Comparison of ENCODE assay signal across 8 cellular contexts in genomic region chr1:27489973-27490741, GRCh38. TPM values are rescaled to one million over a fixed set of nuclear protein-coding genes. Genes with fewer than 3 reads are reported as not detected.
DNase-seq lines count a peak whose midpoint lies in the region; ATAC-seq and TF ChIP-seq lines count a peak whose summit lies in the region.

TSS of gene WASF2 (minus strand) at chr1:27490167. CDS start at chr1:27428890, 61,277 bp downstream.

- peak within 1 kb of the TSS; percentile 100 for H3K27ac Mint-ChIP-seq in GM23338
- H3K27ac Mint-ChIP-seq in naive B cell, result peak within 1 kb of the TSS; percentile 96 to 99 (median 99)
- H3K27ac Mint-ChIP-seq in stimulated activated memory B cell treated with anti-CD40 and anti-IgM and Interleukin-4, amounts not matched to agents 10 μg/mL and 1 μg/mL and 100 μg/mL, for 72 hours, result peak within 1 kb of the TSS; percentile 100

- H3F3A ChIP-seq in DOHH2 (ENCODE audit: control insufficient read depth, insufficient read depth) (peaks cover 25% of the 10 kb centered on the region), GM23338 (replicated peaks; ENCODE audit: low read depth) (peaks cover 10% of the 10 kb centered on the region)

- H3K27me3 Mint-ChIP-seq in GM23338 (ENCODE audit: insufficient read depth, low read depth, poor library complexity) (peaks cover 10% of the 10 kb centered on the region), naive B cell (no peaks in the 10 kb centered on the region)
- H3K27me3 Mint-ChIP-seq in stimulated activated memory B cell treated with anti-CD40 and anti-IgM and Interleukin-4, amounts not matched to agents 10 μg/mL and 1 μg/mL and 100 μg/mL, for 72 hours, result no peaks in the 10 kb centered on the region

- H3K9me2 ChIP-seq in DOHH2 (replicated peaks; ENCODE audit: control insufficient read depth, low read length) (no peaks in the 10 kb centered on the region), GM23338 (ENCODE audit: insufficient read depth) (no peaks in the 10 kb centered on the region)

- TF ChIP-seq CTCF in DOHH2 (IDR thresholded peaks at IDR 0.05; ENCODE audit: low read depth, low read length, poor library complexity, severe bottlenecking), result no peak
- no peak for TF ChIP-seq CTCF in GM23338 (conservative IDR thresholded peaks at IDR 0.05; ENCODE audit: low read depth in 2 of 2)

- DNase-seq in GM23338 (ENCODE audit: low spot score) (peak; percentile 98), LHCN-M2 (ENCODE audit: low read depth) (peak; percentile 97), RPMI8226 (peak; percentile 99), fibroblast of gingiva (ENCODE audit: low read depth) (peak; percentile 95), naive B cell (peak; percentile 98)
- peak; percentile 91 to 93 for DNase-seq in activated T-helper 1 cell treated with anti-CD3 and anti-CD28 coated beads, Interleukin-2, amount 50 U/mL, for 16 hours (ENCODE audit: low read depth in 1 of 2, low spot score in 1 of 2)

- H4K20me1 ChIP-seq in DOHH2 (ENCODE audit: control insufficient read depth, insufficient read depth, low read depth, low read length) (0 out of 2 replicates have a peak, but pooled peaks cover 8% of the 10 kb centered on the region), GM23338 (replicated peaks; ENCODE audit: insufficient read depth) (0 out of 2 replicates have a peak, but pooled peaks cover 4% of the 10 kb centered on the region)

- H3K79me2 ChIP-seq in DOHH2 (ENCODE audit: control insufficient read depth, low read length), result peaks cover 44% of the 10 kb centered on the region
- peaks cover 43% of the 10 kb centered on the region for H3K79me2 ChIP-seq in GM23338 (replicated peaks; ENCODE audit: insufficient read depth)

- peak; percentile 93 for ATAC-seq in GM23338
- ATAC-seq in naive B cell (ENCODE audit: low read depth in 2 of 2), result peak; percentile 80 to 82
- ATAC-seq in stimulated activated memory B cell treated with anti-CD40 and anti-IgM and Interleukin-4, amounts not matched to agents 10 μg/mL and 1 μg/mL and 100 μg/mL, for 72 hours, result peak; percentile 97

- H3K27ac ChIP-seq in DOHH2 (ENCODE audit: low read depth, low read length) (peak within 1 kb of the TSS; percentile 82), GM23338 (ENCODE audit: low read depth) (peak within 1 kb of the TSS; percentile 91)

- no peaks in the 10 kb centered on the region for H3K27me3 ChIP-seq in DOHH2 (ENCODE audit: control insufficient read depth, low read length)
- H3K27me3 ChIP-seq in GM23338 (ENCODE audit: insufficient read depth), result no peaks in the 10 kb centered on the region

- H3K9me3 Mint-ChIP-seq in GM23338 (no peaks in the 10 kb centered on the region), naive B cell (peaks cover 0 to 4% (median 0%) of the 10 kb centered on the region in 7 donors)
- no peaks in the 10 kb centered on the region for H3K9me3 Mint-ChIP-seq in stimulated activated memory B cell treated with anti-CD40 and anti-IgM and Interleukin-4, amounts not matched to agents 10 μg/mL and 1 μg/mL and 100 μg/mL, for 72 hours

- H3K36me3 ChIP-seq in DOHH2 (ENCODE audit: control insufficient read depth, low read length) (peaks cover 13% of the 10 kb centered on the region), GM23338 (ENCODE audit: insufficient read depth) (no peaks in the 10 kb centered on the region)

- peaks cover 36% of the 10 kb centered on the region for H3K4me1 Mint-ChIP-seq in GM23338
- peaks cover 38 to 60% (median 47%) of the 10 kb centered on the region in 3 donors for H3K4me1 Mint-ChIP-seq in naive B cell
- H3K4me1 Mint-ChIP-seq in stimulated activated memory B cell treated with anti-CD40 and anti-IgM and Interleukin-4, amounts not matched to agents 10 μg/mL and 1 μg/mL and 100 μg/mL, for 72 hours, result peaks cover 45% of the 10 kb centered on the region

- H3K4me1 ChIP-seq in DOHH2 (ENCODE audit: control insufficient read depth, low read length), result peaks cover 52% of the 10 kb centered on the region
- peaks cover 13% of the 10 kb centered on the region for H3K4me1 ChIP-seq in GM23338 (ENCODE audit: insufficient read depth)

- H3K4me3 ChIP-seq in DOHH2 (ENCODE audit: low read length) (peak within 1 kb of the TSS; percentile 97), GM23338 (peak within 1 kb of the TSS; percentile 87)

- H3K4me2 ChIP-seq in DOHH2 (ENCODE audit: low read length) (peak within 1 kb of the TSS; percentile 91), GM23338 (peak within 1 kb of the TSS; percentile 93)

- no peak within 1 kb of the TSS; the same call in 1 of the 2 replicates for H2AFZ ChIP-seq in GM23338

- peak within 1 kb of the TSS; percentile 88 for H3K4me3 Mint-ChIP-seq in GM23338
- peak within 1 kb of the TSS; percentile 89 to 99 (median 97) for H3K4me3 Mint-ChIP-seq in naive B cell
- peak within 1 kb of the TSS; percentile 91 for H3K4me3 Mint-ChIP-seq in stimulated activated memory B cell treated with anti-CD40 and anti-IgM and Interleukin-4, amounts not matched to agents 10 μg/mL and 1 μg/mL and 100 μg/mL, for 72 hours

- no peaks in the 10 kb centered on the region for H3K9me3 ChIP-seq in DOHH2 (ENCODE audit: control insufficient read depth, insufficient read depth, low read length)

- peaks cover under 1% of the 10 kb centered on the region; the same call in 1 of the 3 replicates for H3K36me3 Mint-ChIP-seq in GM23338 (ENCODE audit: low read depth)
- H3K36me3 Mint-ChIP-seq in naive B cell, result peaks cover 0 to 7% of the 10 kb centered on the region in 2 donors
- H3K36me3 Mint-ChIP-seq in stimulated activated memory B cell treated with anti-CD40 and anti-IgM and Interleukin-4, amounts not matched to agents 10 μg/mL and 1 μg/mL and 100 μg/mL, for 72 hours, result peaks cover under 1% of the 10 kb centered on the region

TF ChIP-seq in GM23338, 12 proteins besides CTCF, POLR2A, EP300 and RAD21 (continues in another document):
- no peak for TF ChIP-seq ZNF462 (CRISPR knock-in tag; IDR thresholded peaks at IDR 0.05)
- no peak for TF ChIP-seq NANOG (IDR thresholded peaks at IDR 0.05; ENCODE audit: borderline replicate concordance)
- TF ChIP-seq ZNF114 (CRISPR knock-in tag; IDR thresholded peaks at IDR 0.05), result no peak

RNA-seq across cellular contexts. Expression of gene WASF2, which starts in this region (rescaled TPM):
- 37.2 and 40.9 TPM in 2 replicates for total RNA-seq in GM23338 (2014; rRNA removed; shearing (Covaris generic))
- polyA plus RNA-seq in GM23338 (2016; fragmentation: Nextera tagmentation; extraction: Ambion mirVana) (89.5 and 95.6 TPM in 2 replicates), naive B cell (ENCODE audit: low read depth in 6 of 6) (100 to 1,000 TPM in 2 of 6 donors, 10 to 100 TPM in 4; 33.1 to 121 (median 83.3) TPM)
- 21.2 and 31.0 TPM in 2 replicates for total RNA-seq in LHCN-M2 (2014; rRNA removed)
- polyA plus RNA-seq in LHCN-M2 (2012), result 71.6 TPM

Comparison
In these comparisons a context has a peak if more than half of its experiments do, and no peak if none do; other contexts are left out.
1. Peak in every context shown above with its lines: DNase-seq, ATAC-seq, H3K4me3 ChIP-seq and H3K27ac ChIP-seq.